Comparison of ENCODE assay signal across 8 cellular contexts in the genomic region with DNA sequence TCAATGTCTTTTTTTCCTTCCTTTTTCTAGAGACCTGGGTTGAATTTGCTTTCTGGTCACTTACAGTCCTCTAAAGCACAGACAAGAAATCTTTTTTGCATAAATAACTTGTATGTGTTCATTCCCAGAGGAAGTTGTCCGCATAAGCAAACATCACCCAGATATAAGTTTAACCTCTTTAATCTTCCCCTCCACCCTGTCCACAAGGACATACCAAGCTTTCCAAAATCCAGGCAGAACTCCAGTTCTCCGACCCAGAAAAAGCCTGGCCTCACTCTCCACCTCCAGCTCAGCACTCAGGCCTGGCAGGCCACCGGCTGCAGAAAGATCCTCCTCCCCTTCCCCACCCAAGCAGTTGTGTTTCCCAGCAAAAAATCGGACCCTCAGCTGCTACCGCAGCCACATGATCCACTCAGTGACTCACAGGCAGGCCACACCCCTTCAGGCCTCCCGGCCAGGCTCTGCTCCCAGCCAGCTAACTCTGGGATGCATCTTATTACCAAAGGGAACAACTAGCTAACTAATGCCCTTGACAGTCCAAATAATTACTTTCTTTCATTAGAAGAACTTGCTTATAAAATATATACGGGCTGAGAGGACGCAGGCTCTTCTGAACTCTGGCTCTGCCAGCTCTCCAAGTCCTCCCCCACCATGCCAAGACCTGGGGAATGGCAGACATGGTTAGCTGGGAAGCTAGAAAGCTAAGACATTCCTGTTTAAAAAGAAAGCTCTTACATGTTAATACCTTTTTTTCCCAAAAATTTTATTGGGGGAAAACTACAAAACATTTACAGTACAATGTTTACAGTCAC. TPM values are rescaled to one million over a fixed set of nuclear protein-coding genes. Genes with fewer than 3 reads are reported as not detected.
A peak's percentile ranks its signal among the peaks of the same experiment; 100 is the strongest.
DNase-seq lines count a peak whose midpoint lies in the region; ATAC-seq, FAIRE-seq and TF ChIP-seq lines count a peak whose summit lies in the region.

No MANE protein-coding gene starts in this region.

- H3K36me3 Mint-ChIP-seq in dendritic cell treated with granulocyte-macrophage colony-stimulating factor and Interleukin-4, amounts not matched to agents 40 ng/mL and 50 ng/mL, for 4 days (ENCODE audit: low read depth): peaks cover 68% of the 10 kb centered on the region

- TF ChIP-seq POLR2A in GM12892 (IDR thresholded peaks at IDR 0.05; ENCODE audit: low read depth, low read length): peak; percentile 79

- DNase-seq in GM12892 (ENCODE audit: insufficient read length) (no peak), NCI-H2227 (lab: John Stamatoyannopoulos, UW; ENCODE audit: unreplicated experiment) (peak; percentile 96), left colon (peak; percentile 86 to 94)
- peak; percentile 34 for DNase-seq in activated CD4-positive, alpha-beta T cell treated with anti-CD3 and anti-CD28 coated beads for 1 hour
- peak; percentile 74 for DNase-seq in stimulated activated CD4-positive, alpha-beta T cell treated with anti-CD3 and anti-CD28 coated beads, Interleukin-15, amount 100 ng/mL, for 24 hours

- no peak for FAIRE-seq in GM12892 (lab: Jason Lieb, UNC)

- no peaks in the 10 kb centered on the region for H3K27me3 Mint-ChIP-seq in dendritic cell treated with granulocyte-macrophage colony-stimulating factor and Interleukin-4, amounts not matched to agents 40 ng/mL and 50 ng/mL, for 4 days

- H3K4me3 Mint-ChIP-seq in dendritic cell treated with granulocyte-macrophage colony-stimulating factor and Interleukin-4, amounts not matched to agents 40 ng/mL and 50 ng/mL, for 4 days: peak overlapping the region; percentile 83

- no peaks in the 10 kb centered on the region for H3K9me3 Mint-ChIP-seq in dendritic cell treated with granulocyte-macrophage colony-stimulating factor and Interleukin-4, amounts not matched to agents 40 ng/mL and 50 ng/mL, for 4 days

- ATAC-seq in left colon: peak; percentile 13
- no peak for ATAC-seq in GM19351 (IDR thresholded peaks at IDR 0.05; ENCODE audit: unreplicated experiment)
- ATAC-seq in GM19035 (IDR thresholded peaks at IDR 0.05; ENCODE audit: unreplicated experiment): no peak

- H3K4me1 Mint-ChIP-seq in dendritic cell treated with granulocyte-macrophage colony-stimulating factor and Interleukin-4, amounts not matched to agents 40 ng/mL and 50 ng/mL, for 4 days (ENCODE audit: low read depth): peaks cover 43% of the 10 kb centered on the region

- peak overlapping the region; percentile 83 for H3K27ac Mint-ChIP-seq in dendritic cell treated with granulocyte-macrophage colony-stimulating factor and Interleukin-4, amounts not matched to agents 40 ng/mL and 50 ng/mL, for 4 days

- intact Hi-C loops in dendritic cell treated with granulocyte-macrophage colony-stimulating factor and Interleukin-4, amounts not matched to agents 40 ng/mL and 50 ng/mL, for 4 days (cut with micrococcal nuclease): loop anchor here (5.0 kb wide), 2 partner anchors 65 to 410 kb away; no protein-coding TSS in a partner anchor
- intact Hi-C loops in left colon (cut with DNase I, micrococcal nuclease): loop anchor here in 1 of 2 donors (10.0 kb wide), 3 partner anchors 57 to 197 kb away; no protein-coding TSS in a partner anchor

RNA-seq across cellular contexts. Expression of gene ZFP36L2, which starts 4.5 kb away (rescaled TPM):
- polyA plus RNA-seq in GM12892 (2012; ENCODE audit: missing spikeins): 17.0 TPM
- total RNA-seq in left colon: 100 to 1,000 TPM; 199 to 250 TPM
